1 cellular context compared by ENCODE assay signal in genomic region chr9:126682113-126682810, GRCh38.
TF ChIP-seq lines count a peak whose summit lies in the region.

No MANE protein-coding gene starts in this region.

TF ChIP-seq in GM23338, 12 proteins besides CTCF, POLR2A, EP300 and RAD21 (continued from another document):
- TF ChIP-seq ZNF462 (CRISPR knock-in tag; IDR thresholded peaks at IDR 0.05) (no peak), EZH2phosphoT487 (IDR thresholded peaks at IDR 0.05; ENCODE audit: unreplicated experiment) (no peak), EZH2 (IDR thresholded peaks at IDR 0.05; ENCODE audit: low read depth, unreplicated experiment) (no peak), ETS1 (IDR thresholded peaks at IDR 0.05) (no peak; the same call in 1 of the 2 replicates), STAT1 (IDR thresholded peaks at IDR 0.05; ENCODE audit: unreplicated experiment) (no peak), POLR2AphosphoS5 (IDR thresholded peaks at IDR 0.05; ENCODE audit: low read depth) (no peak), CREB1 (CRISPR knock-in tag; IDR thresholded peaks at IDR 0.05; ENCODE audit: low read depth) (no peak), ZNF331 (CRISPR knock-in tag; IDR thresholded peaks at IDR 0.05; ENCODE audit: low read depth) (no peak), ZNF114 (CRISPR knock-in tag; IDR thresholded peaks at IDR 0.05) (no peak)
